8 cellular contexts compared by ENCODE assay signal in the genomic region with DNA sequence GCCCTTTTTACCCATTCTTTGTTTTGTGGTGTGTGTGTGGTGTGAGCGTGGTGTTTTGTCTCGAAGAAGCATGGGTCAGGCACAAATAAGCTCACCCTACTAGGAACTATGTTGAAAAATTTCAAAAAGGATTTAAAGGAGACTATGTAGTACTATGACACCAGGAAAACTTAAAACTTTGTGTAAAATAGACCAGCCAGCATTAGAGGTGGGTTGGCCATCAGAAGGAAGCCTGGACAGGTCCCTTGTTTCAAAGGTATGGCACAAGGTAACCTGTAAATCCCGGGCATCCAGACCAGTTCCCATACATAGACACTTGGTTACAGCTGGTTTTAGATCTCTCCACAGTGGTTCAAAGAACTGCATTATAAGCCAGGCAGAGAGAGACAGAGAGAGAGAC. TPM values are rescaled to one million over a fixed set of nuclear protein-coding genes. Genes with fewer than 3 reads are reported as not detected.
DNase-seq lines count a peak whose midpoint lies in the region; ATAC-seq and TF ChIP-seq lines count a peak whose summit lies in the region.
"Not testable (repeated sequence)": the region's sequence is repeated elsewhere in the genome, so short reads cannot be mapped to it uniquely, and the experiment has no call there.
"Had no signal": no experiment of that assay in that cellular context is flagged by ENCODE, and none has a peak within 500 bp of the region (broad histone marks: within the 10 kb centered on the region; RNA-seq: fewer than 3 reads in every experiment).

No MANE protein-coding gene starts in this region.

- not testable (repeated sequence) for H4K20me1 ChIP-seq in KMS-11 (ENCODE audit: insufficient read depth)

- H3K9ac ChIP-seq in KMS-11: peak overlapping the region; percentile 85

- not testable (repeated sequence) for BruUV-seq in Caco-2 (replicated peaks; lab: Mats Ljungman, UMichigan)

- H3K27me3 ChIP-seq in Caco-2 (replicated peaks; ENCODE audit: control insufficient read depth, insufficient read depth, low read length); KMS-11 (ENCODE audit: insufficient read depth, low read depth): not testable (repeated sequence)

- peak overlapping the region; percentile 22 for H3K4me3 Mint-ChIP-seq in Caco-2 (ENCODE audit: unreplicated experiment)
- H3K4me3 Mint-ChIP-seq in T-helper 2 cell treated with Interferon-gamma antibody and Interleukin-4, amounts not matched to agents 5 μg/mL and 100 μg/mL, for 36 hours: peak overlapping the region; percentile 68
- peak overlapping the region; percentile 54 for H3K4me3 Mint-ChIP-seq in activated CD8-positive, alpha-beta T cell treated with anti-CD3 and anti-CD28 coated beads, Interleukin-2, amount 10 ng/mL, durations not matched to agents 7 days and 5 days
- H3K4me3 Mint-ChIP-seq in activated naive CD4-positive, alpha-beta T cell treated with anti-CD3 and anti-CD28 coated beads, Interleukin-2, amount 10 ng/mL, durations not matched to agents 7 days and 5 days: peak overlapping the region; percentile 22
- H3K4me3 Mint-ChIP-seq in effector memory CD8-positive, alpha-beta T cell: peak overlapping the region; percentile 75 to 77
- H3K4me3 Mint-ChIP-seq in naive thymus-derived CD8-positive, alpha-beta T cell: peak overlapping the region in 8 of 10 donors; percentile 19 to 82 (median 40)

- peak overlapping the region; percentile 57 for H3K27ac Mint-ChIP-seq in Caco-2 (ENCODE audit: unreplicated experiment)
- H3K27ac Mint-ChIP-seq in T-helper 2 cell treated with Interferon-gamma antibody and Interleukin-4, amounts not matched to agents 5 μg/mL and 100 μg/mL, for 36 hours: peak overlapping the region; percentile 83
- peak overlapping the region; percentile 75 for H3K27ac Mint-ChIP-seq in activated CD8-positive, alpha-beta T cell treated with anti-CD3 and anti-CD28 coated beads, Interleukin-2, amount 10 ng/mL, durations not matched to agents 7 days and 5 days
- peak overlapping the region; percentile 62 for H3K27ac Mint-ChIP-seq in activated naive CD4-positive, alpha-beta T cell treated with anti-CD3 and anti-CD28 coated beads, Interleukin-2, amount 10 ng/mL, durations not matched to agents 7 days and 5 days
- peak overlapping the region; percentile 92 to 95 for H3K27ac Mint-ChIP-seq in effector memory CD8-positive, alpha-beta T cell
- H3K27ac Mint-ChIP-seq in naive thymus-derived CD8-positive, alpha-beta T cell: peak overlapping the region in 4 of 10 donors; percentile 74 to 94 (median 84)

- not testable (repeated sequence) for H3K4me3 ChIP-seq in Caco-2 (ENCODE audit: low read depth, low read length); KMS-11 (IDR thresholded peaks at IDR 0.05; ENCODE audit: insufficient read depth, low read depth, low read length)

- not testable (repeated sequence) for ATAC-seq in activated CD8-positive, alpha-beta T cell treated with anti-CD3 and anti-CD28 coated beads, Interleukin-2, amount 10 ng/mL, durations not matched to agents 7 days and 5 days; effector memory CD8-positive, alpha-beta T cell (replicated peaks); naive thymus-derived CD8-positive, alpha-beta T cell

- H3K9me3 ChIP-seq in Caco-2: not testable (repeated sequence)

- peak overlapping the region; percentile 83 for H2AFZ ChIP-seq in KMS-11 (ENCODE audit: low read depth)

- POLR2A ChIA-PET in Caco-2 (lab: Charles Lee); activated CD8-positive, alpha-beta T cell treated with anti-CD3 and anti-CD28 coated beads, Interleukin-2, amount 10 ng/mL, durations not matched to agents 7 days and 5 days (lab: Charles Lee); naive thymus-derived CD8-positive, alpha-beta T cell (lab: Charles Lee): not testable (repeated sequence)

- not testable (repeated sequence) for TF ChIP-seq CTCF in Caco-2 (IDR thresholded peaks at IDR 0.05; ENCODE audit: insufficient read depth in 1 of 2, low read depth in 1 of 2, low read length in 1 of 2, severe bottlenecking in 1 of 2, unreplicated experiment in 1 of 2); KMS-11 (conservative IDR thresholded peaks at IDR 0.05; ENCODE audit: low read depth, low read length)

- H3K36me3 ChIP-seq in Caco-2 (ENCODE audit: control insufficient read depth, insufficient read depth, low read length); KMS-11 (ENCODE audit: insufficient read depth): not testable (repeated sequence)

- CTCF ChIA-PET in Caco-2 (lab: Charles Lee); activated CD8-positive, alpha-beta T cell treated with anti-CD3 and anti-CD28 coated beads, Interleukin-2, amount 10 ng/mL, durations not matched to agents 7 days and 5 days (lab: Charles Lee); activated naive CD4-positive, alpha-beta T cell treated with anti-CD3 and anti-CD28 coated beads, Interleukin-2, amount 10 ng/mL, durations not matched to agents 7 days and 5 days (lab: Charles Lee): not testable (repeated sequence)

- H3K4me1 Mint-ChIP-seq in Caco-2 (ENCODE audit: low read depth, unreplicated experiment): peaks cover 17% of the 10 kb centered on the region
- H3K4me1 Mint-ChIP-seq in T-helper 2 cell treated with Interferon-gamma antibody and Interleukin-4, amounts not matched to agents 5 μg/mL and 100 μg/mL, for 36 hours (ENCODE audit: low read depth): peaks cover 30% of the 10 kb centered on the region
- peaks cover 31% of the 10 kb centered on the region for H3K4me1 Mint-ChIP-seq in activated CD8-positive, alpha-beta T cell treated with anti-CD3 and anti-CD28 coated beads, Interleukin-2, amount 10 ng/mL, durations not matched to agents 7 days and 5 days (ENCODE audit: low read depth)
- H3K4me1 Mint-ChIP-seq in activated naive CD4-positive, alpha-beta T cell treated with anti-CD3 and anti-CD28 coated beads, Interleukin-2, amount 10 ng/mL, durations not matched to agents 7 days and 5 days: peaks cover 22% of the 10 kb centered on the region
- H3K4me1 Mint-ChIP-seq in effector memory CD8-positive, alpha-beta T cell (ENCODE audit: low read depth in 2 of 2): peaks cover 31 to 45% of the 10 kb centered on the region in 2 donors
- peaks cover 10 to 30% (median 14%) of the 10 kb centered on the region in 4 donors for H3K4me1 Mint-ChIP-seq in naive thymus-derived CD8-positive, alpha-beta T cell

- peak overlapping the region; percentile 79 for H3K4me2 ChIP-seq in KMS-11

- peaks cover 25% of the 10 kb centered on the region for H3K9me3 Mint-ChIP-seq in Caco-2 (ENCODE audit: unreplicated experiment)
- H3K9me3 Mint-ChIP-seq in T-helper 2 cell treated with Interferon-gamma antibody and Interleukin-4, amounts not matched to agents 5 μg/mL and 100 μg/mL, for 36 hours: peaks cover 31% of the 10 kb centered on the region
- peaks cover 31% of the 10 kb centered on the region for H3K9me3 Mint-ChIP-seq in activated CD8-positive, alpha-beta T cell treated with anti-CD3 and anti-CD28 coated beads, Interleukin-2, amount 10 ng/mL, durations not matched to agents 7 days and 5 days (ENCODE audit: insufficient read depth)
- H3K9me3 Mint-ChIP-seq in activated naive CD4-positive, alpha-beta T cell treated with anti-CD3 and anti-CD28 coated beads, Interleukin-2, amount 10 ng/mL, durations not matched to agents 7 days and 5 days: peaks cover 30% of the 10 kb centered on the region
- not testable (repeated sequence) for H3K9me3 Mint-ChIP-seq in effector memory CD8-positive, alpha-beta T cell
- peaks cover 0 to 15% (median 3%) of the 10 kb centered on the region in 9 donors for H3K9me3 Mint-ChIP-seq in naive thymus-derived CD8-positive, alpha-beta T cell

- peak overlapping the region; percentile 92 for H3K27ac ChIP-seq in KMS-11

- intact Hi-C loops in Caco-2 (cut with micrococcal nuclease; ENCODE audit: unreplicated experiment): not testable (repeated sequence)

- not testable (repeated sequence) for H3K36me3 Mint-ChIP-seq in Caco-2 (ENCODE audit: insufficient read depth, unreplicated experiment)
- peaks cover 27% of the 10 kb centered on the region for H3K36me3 Mint-ChIP-seq in T-helper 2 cell treated with Interferon-gamma antibody and Interleukin-4, amounts not matched to agents 5 μg/mL and 100 μg/mL, for 36 hours (ENCODE audit: low read depth)
- peaks cover 40% of the 10 kb centered on the region for H3K36me3 Mint-ChIP-seq in activated CD8-positive, alpha-beta T cell treated with anti-CD3 and anti-CD28 coated beads, Interleukin-2, amount 10 ng/mL, durations not matched to agents 7 days and 5 days (ENCODE audit: low read depth)
- H3K36me3 Mint-ChIP-seq in activated naive CD4-positive, alpha-beta T cell treated with anti-CD3 and anti-CD28 coated beads, Interleukin-2, amount 10 ng/mL, durations not matched to agents 7 days and 5 days: peaks cover 18% of the 10 kb centered on the region
- H3K36me3 Mint-ChIP-seq in effector memory CD8-positive, alpha-beta T cell (ENCODE audit: insufficient read depth): peaks cover 13% of the 10 kb centered on the region
- peaks cover 0 to 20% (median 11%) of the 10 kb centered on the region in 3 donors for H3K36me3 Mint-ChIP-seq in naive thymus-derived CD8-positive, alpha-beta T cell

- not testable (repeated sequence) for H3K79me2 ChIP-seq in KMS-11 (ENCODE audit: insufficient read depth, low read depth)

- not testable (repeated sequence) for H3K4me1 ChIP-seq in Caco-2
- peaks cover 28% of the 10 kb centered on the region for H3K4me1 ChIP-seq in KMS-11 (ENCODE audit: low read depth, poor library complexity, severe bottlenecking)

- DNase-seq in Caco-2; T-helper 2 cell treated with Interferon-gamma antibody and Interleukin-4, amounts not matched to agents 5 μg/mL and 100 μg/mL, for 36 hours (ENCODE audit: low spot score); activated CD8-positive, alpha-beta T cell treated with anti-CD3 and anti-CD28 coated beads, Interleukin-2, amount 10 ng/mL, durations not matched to agents 7 days and 5 days; activated naive CD4-positive, alpha-beta T cell treated with anti-CD3 and anti-CD28 coated beads, Interleukin-2, amount 10 ng/mL, durations not matched to agents 7 days and 5 days; effector memory CD8-positive, alpha-beta T cell; naive thymus-derived CD8-positive, alpha-beta T cell: not testable (repeated sequence)

- not testable (repeated sequence) for H3K27me3 Mint-ChIP-seq in Caco-2 (ENCODE audit: insufficient read depth, unreplicated experiment); T-helper 2 cell treated with Interferon-gamma antibody and Interleukin-4, amounts not matched to agents 5 μg/mL and 100 μg/mL, for 36 hours (ENCODE audit: low read depth); activated CD8-positive, alpha-beta T cell treated with anti-CD3 and anti-CD28 coated beads, Interleukin-2, amount 10 ng/mL, durations not matched to agents 7 days and 5 days (ENCODE audit: low read depth); activated naive CD4-positive, alpha-beta T cell treated with anti-CD3 and anti-CD28 coated beads, Interleukin-2, amount 10 ng/mL, durations not matched to agents 7 days and 5 days; effector memory CD8-positive, alpha-beta T cell; naive thymus-derived CD8-positive, alpha-beta T cell

RNA-seq across cellular contexts. Expression of a gene that starts 38.8 kb away (rescaled TPM):
- 1.5 and 1.7 TPM in 2 replicates for total RNA-seq in Caco-2 (2022)
- 10 to 100 TPM; 22.1 to 28.9 TPM for total RNA-seq in activated CD8-positive, alpha-beta T cell treated with anti-CD3 and anti-CD28 coated beads, Interleukin-2, amount 10 ng/mL, durations not matched to agents 7 days and 5 days
- total RNA-seq in naive thymus-derived CD8-positive, alpha-beta T cell: 10 to 100 TPM; 28.7 to 34.1 TPM
- polyA plus RNA-seq in naive thymus-derived CD8-positive, alpha-beta T cell: 10 to 100 TPM; 19.2 to 91.4 (median 71.1) TPM
- total RNA-seq: H4 had no signal

Comparison
In these comparisons a context has a peak if more than half of its experiments do, and no peak if none do; other contexts are left out.
1. H3K4me3 Mint-ChIP-seq: peak in every context shown above with its lines; median percentile 76 in effector memory CD8-positive, alpha-beta T cell; 68 in T-helper 2 cell treated with Interferon-gamma antibody and Interleukin-4, amounts not matched to agents 5 μg/mL and 100 μg/mL, for 36 hours; 54 in activated CD8-positive, alpha-beta T cell treated with anti-CD3 and anti-CD28 coated beads, Interleukin-2, amount 10 ng/mL, durations not matched to agents 7 days and 5 days; 40 in naive thymus-derived CD8-positive, alpha-beta T cell; 22 in Caco-2; 22 in activated naive CD4-positive, alpha-beta T cell treated with anti-CD3 and anti-CD28 coated beads, Interleukin-2, amount 10 ng/mL, durations not matched to agents 7 days and 5 days.